ENCODE assay signal across 1 cellular context in the genomic region with DNA sequence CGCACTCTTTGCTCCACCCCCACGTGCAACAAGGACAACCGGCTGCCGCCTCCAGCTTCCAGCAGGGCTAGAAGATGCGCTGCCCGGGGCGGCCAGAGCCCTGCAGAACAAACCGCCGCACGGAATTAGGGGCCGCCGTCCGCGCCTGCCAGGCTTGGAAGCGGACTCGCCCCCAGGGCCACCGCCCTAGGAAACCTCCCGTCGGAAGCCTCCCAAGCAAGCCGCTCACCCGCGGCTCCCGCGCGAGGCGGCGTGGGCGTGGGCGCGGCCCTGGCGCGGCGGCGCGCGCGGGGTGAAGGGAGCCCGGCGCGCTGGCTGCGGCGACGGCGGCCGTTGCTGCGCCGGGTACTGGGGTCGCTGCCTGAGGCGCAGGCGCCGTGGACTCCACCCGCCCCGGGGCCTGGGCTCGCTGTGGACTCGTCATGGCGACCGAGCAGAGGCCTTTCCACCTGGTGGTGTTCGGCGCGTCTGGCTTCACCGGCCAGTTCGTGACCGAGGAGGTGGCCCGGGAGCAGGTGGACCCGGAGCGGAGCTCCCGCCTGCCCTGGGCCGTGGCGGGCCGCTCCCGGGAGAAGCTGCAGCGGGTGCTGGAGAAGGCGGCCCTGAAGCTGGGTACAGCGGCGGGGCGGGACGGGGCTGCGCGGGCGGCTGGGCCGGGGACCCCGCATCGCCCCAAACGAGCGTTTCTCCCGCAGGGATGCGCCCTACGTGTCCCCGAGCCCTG.
A peak's percentile ranks its signal among the peaks of the same experiment; 100 is the strongest.
TF ChIP-seq lines count a peak whose summit lies in the region.

A gene with protein sequence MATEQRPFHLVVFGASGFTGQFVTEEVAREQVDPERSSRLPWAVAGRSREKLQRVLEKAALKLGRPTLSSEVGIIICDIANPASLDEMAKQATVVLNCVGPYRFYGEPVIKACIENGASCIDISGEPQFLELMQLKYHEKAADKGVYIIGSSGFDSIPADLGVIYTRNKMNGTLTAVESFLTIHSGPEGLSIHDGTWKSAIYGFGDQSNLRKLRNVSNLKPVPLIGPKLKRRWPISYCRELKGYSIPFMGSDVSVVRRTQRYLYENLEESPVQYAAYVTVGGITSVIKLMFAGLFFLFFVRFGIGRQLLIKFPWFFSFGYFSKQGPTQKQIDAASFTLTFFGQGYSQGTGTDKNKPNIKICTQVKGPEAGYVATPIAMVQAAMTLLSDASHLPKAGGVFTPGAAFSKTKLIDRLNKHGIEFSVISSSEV (plus strand): TSS at position 409 of the 724 bp plus-strand sequence. CDS start 14 bp downstream, at position 423.

TF ChIP-seq in HepG2, 621 proteins besides CTCF, POLR2A, EP300 and RAD21 (continued from another document):
- TF ChIP-seq, protein P1, sequence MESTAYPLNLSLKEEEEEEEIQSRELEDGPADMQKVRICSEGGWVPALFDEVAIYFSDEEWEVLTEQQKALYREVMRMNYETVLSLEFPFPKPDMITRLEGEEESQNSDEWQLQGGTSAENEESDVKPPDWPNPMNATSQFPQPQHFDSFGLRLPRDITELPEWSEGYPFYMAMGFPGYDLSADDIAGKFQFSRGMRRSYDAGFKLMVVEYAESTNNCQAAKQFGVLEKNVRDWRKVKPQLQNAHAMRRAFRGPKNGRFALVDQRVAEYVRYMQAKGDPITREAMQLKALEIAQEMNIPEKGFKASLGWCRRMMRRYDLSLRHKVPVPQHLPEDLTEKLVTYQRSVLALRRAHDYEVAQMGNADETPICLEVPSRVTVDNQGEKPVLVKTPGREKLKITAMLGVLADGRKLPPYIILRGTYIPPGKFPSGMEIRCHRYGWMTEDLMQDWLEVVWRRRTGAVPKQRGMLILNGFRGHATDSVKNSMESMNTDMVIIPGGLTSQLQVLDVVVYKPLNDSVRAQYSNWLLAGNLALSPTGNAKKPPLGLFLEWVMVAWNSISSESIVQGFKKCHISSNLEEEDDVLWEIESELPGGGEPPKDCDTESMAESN (CRISPR knock-in tag; conservative IDR thresholded peaks at IDR 0.05): peak; percentile 66; the same call in 1 of the 2 replicates
- TF ChIP-seq, protein P2, sequence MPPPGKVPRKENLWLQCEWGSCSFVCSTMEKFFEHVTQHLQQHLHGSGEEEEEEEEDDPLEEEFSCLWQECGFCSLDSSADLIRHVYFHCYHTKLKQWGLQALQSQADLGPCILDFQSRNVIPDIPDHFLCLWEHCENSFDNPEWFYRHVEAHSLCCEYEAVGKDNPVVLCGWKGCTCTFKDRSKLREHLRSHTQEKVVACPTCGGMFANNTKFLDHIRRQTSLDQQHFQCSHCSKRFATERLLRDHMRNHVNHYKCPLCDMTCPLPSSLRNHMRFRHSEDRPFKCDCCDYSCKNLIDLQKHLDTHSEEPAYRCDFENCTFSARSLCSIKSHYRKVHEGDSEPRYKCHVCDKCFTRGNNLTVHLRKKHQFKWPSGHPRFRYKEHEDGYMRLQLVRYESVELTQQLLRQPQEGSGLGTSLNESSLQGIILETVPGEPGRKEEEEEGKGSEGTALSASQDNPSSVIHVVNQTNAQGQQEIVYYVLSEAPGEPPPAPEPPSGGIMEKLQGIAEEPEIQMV (CRISPR knock-in tag; IDR thresholded peaks at IDR 0.05; ENCODE audit: low read depth): no peak
- TF ChIP-seq, protein P3, sequence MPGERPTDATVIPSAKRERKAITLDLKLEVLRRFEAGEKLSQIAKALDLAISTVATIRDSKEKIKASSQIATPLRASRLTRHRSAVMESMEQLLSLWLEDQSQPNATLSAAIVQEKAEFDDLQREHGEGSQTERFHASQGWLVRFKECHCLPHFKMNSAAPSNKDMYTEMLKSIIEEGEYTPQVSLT (CRISPR knock-in tag; IDR thresholded peaks at IDR 0.05; ENCODE audit: borderline replicate concordance, low read depth): no peak
- TF ChIP-seq ZFY (CRISPR knock-in tag; IDR thresholded peaks at IDR 0.05) (peak; percentile 98), MAZ (IDR thresholded peaks at IDR 0.05; ENCODE audit: borderline replicate concordance, low read depth, low read length) (no peak), MAZ (CRISPR knock-in tag; IDR thresholded peaks at IDR 0.05; ENCODE audit: low read depth) (0 out of 2 replicates have a peak, but pooled peaks have one; percentile 28), FOXP1 (IDR thresholded peaks at IDR 0.05) (no peak), FOXP1 (CRISPR knock-in tag; IDR thresholded peaks at IDR 0.05) (no peak), FOXO1 (CRISPR knock-in tag; IDR thresholded peaks at IDR 0.05) (no peak), ZNF747 (CRISPR knock-in tag; IDR thresholded peaks at IDR 0.05; ENCODE audit: borderline replicate concordance) (no peak), ZNF781 (CRISPR knock-in tag; IDR thresholded peaks at IDR 0.05; ENCODE audit: borderline replicate concordance, not compliant biosample characterization) (no peak), TARDBP (CRISPR knock-in tag; IDR thresholded peaks at IDR 0.05) (0 out of 2 replicates have a peak, but pooled peaks have one; percentile 70), CHCHD3 (CRISPR knock-in tag; IDR thresholded peaks at IDR 0.05) (0 out of 2 replicates have a peak, but pooled peaks have one; percentile 59), FLYWCH1 (CRISPR knock-in tag; IDR thresholded peaks at IDR 0.05) (no peak), RBM39 (IDR thresholded peaks at IDR 0.05; ENCODE audit: low read depth, low read length, poor library complexity, severe bottlenecking) (no peak)
- TF ChIP-seq, protein P4, sequence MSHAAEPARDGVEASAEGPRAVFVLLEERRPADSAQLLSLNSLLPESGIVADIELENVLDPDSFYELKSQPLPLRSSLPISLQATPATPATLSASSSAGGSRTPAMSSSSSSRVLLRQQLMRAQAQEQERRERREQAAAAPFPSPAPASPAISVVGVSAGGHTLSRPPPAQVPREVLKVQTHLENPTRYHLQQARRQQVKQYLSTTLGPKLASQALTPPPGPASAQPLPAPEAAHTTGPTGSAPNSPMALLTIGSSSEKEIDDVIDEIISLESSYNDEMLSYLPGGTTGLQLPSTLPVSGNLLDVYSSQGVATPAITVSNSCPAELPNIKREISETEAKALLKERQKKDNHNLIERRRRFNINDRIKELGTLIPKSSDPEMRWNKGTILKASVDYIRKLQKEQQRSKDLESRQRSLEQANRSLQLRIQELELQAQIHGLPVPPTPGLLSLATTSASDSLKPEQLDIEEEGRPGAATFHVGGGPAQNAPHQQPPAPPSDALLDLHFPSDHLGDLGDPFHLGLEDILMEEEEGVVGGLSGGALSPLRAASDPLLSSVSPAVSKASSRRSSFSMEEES (CRISPR knock-in tag; IDR thresholded peaks at IDR 0.05): no peak; the same call in 1 of the 2 replicates
- TF ChIP-seq, protein P5, sequence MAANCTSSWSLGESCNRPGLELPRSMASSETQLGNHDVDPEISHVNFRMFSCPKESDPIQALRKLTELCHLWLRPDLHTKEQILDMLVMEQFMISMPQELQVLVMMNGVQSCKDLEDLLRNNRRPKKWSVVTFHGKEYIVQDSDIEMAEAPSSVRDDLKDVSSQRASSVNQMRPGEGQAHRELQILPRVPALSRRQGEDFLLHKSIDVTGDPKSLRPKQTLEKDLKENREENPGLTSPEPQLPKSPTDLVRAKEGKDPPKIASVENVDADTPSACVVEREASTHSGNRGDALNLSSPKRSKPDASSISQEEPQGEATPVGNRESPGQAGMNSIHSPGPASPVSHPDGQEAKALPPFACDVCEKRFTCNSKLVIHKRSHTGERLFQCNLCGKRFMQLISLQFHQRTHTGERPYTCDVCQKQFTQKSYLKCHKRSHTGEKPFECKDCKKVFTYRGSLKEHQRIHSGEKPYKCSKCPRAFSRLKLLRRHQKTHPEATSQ (CRISPR knock-in tag; IDR thresholded peaks at IDR 0.05; ENCODE audit: borderline replicate concordance): no peak
